In genomic region chr2:12486205-12487118, GRCh38 we compare ENCODE assay signal across 9 cellular contexts.
A peak's percentile ranks its signal among the peaks of the same experiment; 100 is the strongest.
DNase-seq lines count a peak whose midpoint lies in the region; ATAC-seq, FAIRE-seq and TF ChIP-seq lines count a peak whose summit lies in the region.
"Had no signal": no experiment of that assay in that cellular context is flagged by ENCODE, and none has a peak within 500 bp of the region (broad histone marks: within the 10 kb centered on the region; RNA-seq: fewer than 3 reads in every experiment).

No MANE protein-coding gene starts in this region.

- no peak for TF ChIP-seq CTCF in glutamatergic neuron (IDR thresholded peaks at IDR 0.05; ENCODE audit: partially characterized antibody, unreplicated experiment)

- H3K36me3 Mint-ChIP-seq in glutamatergic neuron (ENCODE audit: unreplicated experiment): no peaks in the 10 kb centered on the region

- H3K4me1 ChIP-seq in small intestine (ENCODE audit: control insufficient read depth in 2 of 2, insufficient read depth in 1 of 2, low read depth in 1 of 2, low read length in 1 of 2): no peaks in the 10 kb centered on the region

- H3K9me3 ChIP-seq in small intestine (ENCODE audit: control insufficient read depth, low read depth): no peaks in the 10 kb centered on the region

- H3K27ac Mint-ChIP-seq in glutamatergic neuron (ENCODE audit: unreplicated experiment): no peak overlapping the region

- H3K27ac ChIP-seq in small intestine (ENCODE audit: low read depth in 1 of 2, low read length in 1 of 2): no peak overlapping the region

- H3K27me3 ChIP-seq in small intestine (ENCODE audit: control insufficient read depth in 2 of 2, insufficient read depth in 2 of 2, low read length in 2 of 2): no peaks in the 10 kb centered on the region

- TF ChIP-seq POLR2A in GM12892 (IDR thresholded peaks at IDR 0.05; ENCODE audit: low read depth, low read length): no peak

- ATAC-seq in HG02588 (IDR thresholded peaks at IDR 0.05; ENCODE audit: unreplicated experiment) (peak; percentile 73), SK-N-SH treated with all-trans-retinoic acid at 6 μM for 48 hours (peak; percentile 47), GM18517 (IDR thresholded peaks at IDR 0.05; ENCODE audit: unreplicated experiment) (no peak)

- H3K4me3 Mint-ChIP-seq in glutamatergic neuron (ENCODE audit: unreplicated experiment): no peak overlapping the region

- H3K27me3 Mint-ChIP-seq in glutamatergic neuron (ENCODE audit: unreplicated experiment): peaks cover 13% of the 10 kb centered on the region

- FAIRE-seq in GM12892 (lab: Jason Lieb, UNC): peak; percentile 64
- no peak for FAIRE-seq in small intestine (lab: Jason Lieb, UNC)

- no peak for DNase-seq in GM12892 (ENCODE audit: insufficient read length)
- peak; percentile 81 for DNase-seq in iris pigment epithelial cell (ENCODE audit: low read depth)
- DNase-seq in glutamatergic neuron: no peak
- DNase-seq in NOMO-1 (lab: John Stamatoyannopoulos, UW; ENCODE audit: unreplicated experiment in 2 of 2): no peak
- DNase-seq in small intestine: no peak
- DNase-seq: hypothalamus had no signal

- no peaks in the 10 kb centered on the region for H3K9me3 Mint-ChIP-seq in glutamatergic neuron (ENCODE audit: unreplicated experiment)

- WGBS in small intestine, 3 donors: 66 to 77% (median 68%) methylated on average over 9 of the region's 9 CpGs

- no peak overlapping the region for H3K4me3 ChIP-seq in small intestine (ENCODE audit: low read depth in 1 of 2, low read length in 2 of 2)

- peaks cover 8% of the 10 kb centered on the region for H3K4me1 Mint-ChIP-seq in glutamatergic neuron (ENCODE audit: low read depth, unreplicated experiment)

- H3K36me3 ChIP-seq in small intestine (ENCODE audit: control insufficient read depth in 2 of 2, insufficient read depth in 2 of 2, low read length in 2 of 2): no peaks in the 10 kb centered on the region

TF ChIP-seq in SK-N-SH treated with all-trans-retinoic acid at 6 μM for 48 hours, 23 proteins besides CTCF, POLR2A, EP300 and RAD21:
- TF ChIP-seq ZFP30 (CRISPR knock-in tag; IDR thresholded peaks at IDR 0.05) (no peak), ZNF8 (CRISPR knock-in tag; IDR thresholded peaks at IDR 0.05) (no peak), ARNTL (CRISPR knock-in tag; IDR thresholded peaks at IDR 0.05; ENCODE audit: borderline replicate concordance, low read depth) (no peak), ZNF70 (CRISPR knock-in tag; IDR thresholded peaks at IDR 0.05) (no peak), ESRRG (CRISPR knock-in tag; IDR thresholded peaks at IDR 0.05) (no peak), POU6F1 (CRISPR knock-in tag; IDR thresholded peaks at IDR 0.05; ENCODE audit: borderline replicate concordance, low read depth) (no peak), ZC3H10 (CRISPR knock-in tag; IDR thresholded peaks at IDR 0.05) (no peak), SNAI2 (CRISPR knock-in tag; IDR thresholded peaks at IDR 0.05) (no peak), RARB (CRISPR knock-in tag; IDR thresholded peaks at IDR 0.05) (no peak), OSR1 (CRISPR knock-in tag; IDR thresholded peaks at IDR 0.05) (no peak), ZFP3 (CRISPR knock-in tag; IDR thresholded peaks at IDR 0.05) (no peak), CSDC2 (CRISPR knock-in tag; IDR thresholded peaks at IDR 0.05) (no peak), ISL1 (CRISPR knock-in tag; IDR thresholded peaks at IDR 0.05) (no peak)
- TF ChIP-seq, protein P1, sequence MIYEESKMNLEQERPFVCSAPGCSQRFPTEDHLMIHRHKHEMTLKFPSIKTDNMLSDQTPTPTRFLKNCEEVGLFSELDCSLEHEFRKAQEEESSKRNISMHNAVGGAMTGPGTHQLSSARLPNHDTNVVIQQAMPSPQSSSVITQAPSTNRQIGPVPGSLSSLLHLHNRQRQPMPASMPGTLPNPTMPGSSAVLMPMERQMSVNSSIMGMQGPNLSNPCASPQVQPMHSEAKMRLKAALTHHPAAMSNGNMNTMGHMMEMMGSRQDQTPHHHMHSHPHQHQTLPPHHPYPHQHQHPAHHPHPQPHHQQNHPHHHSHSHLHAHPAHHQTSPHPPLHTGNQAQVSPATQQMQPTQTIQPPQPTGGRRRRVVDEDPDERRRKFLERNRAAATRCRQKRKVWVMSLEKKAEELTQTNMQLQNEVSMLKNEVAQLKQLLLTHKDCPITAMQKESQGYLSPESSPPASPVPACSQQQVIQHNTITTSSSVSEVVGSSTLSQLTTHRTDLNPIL (CRISPR knock-in tag; IDR thresholded peaks at IDR 0.05; ENCODE audit: low read depth): no peak
- TF ChIP-seq, protein P2, sequence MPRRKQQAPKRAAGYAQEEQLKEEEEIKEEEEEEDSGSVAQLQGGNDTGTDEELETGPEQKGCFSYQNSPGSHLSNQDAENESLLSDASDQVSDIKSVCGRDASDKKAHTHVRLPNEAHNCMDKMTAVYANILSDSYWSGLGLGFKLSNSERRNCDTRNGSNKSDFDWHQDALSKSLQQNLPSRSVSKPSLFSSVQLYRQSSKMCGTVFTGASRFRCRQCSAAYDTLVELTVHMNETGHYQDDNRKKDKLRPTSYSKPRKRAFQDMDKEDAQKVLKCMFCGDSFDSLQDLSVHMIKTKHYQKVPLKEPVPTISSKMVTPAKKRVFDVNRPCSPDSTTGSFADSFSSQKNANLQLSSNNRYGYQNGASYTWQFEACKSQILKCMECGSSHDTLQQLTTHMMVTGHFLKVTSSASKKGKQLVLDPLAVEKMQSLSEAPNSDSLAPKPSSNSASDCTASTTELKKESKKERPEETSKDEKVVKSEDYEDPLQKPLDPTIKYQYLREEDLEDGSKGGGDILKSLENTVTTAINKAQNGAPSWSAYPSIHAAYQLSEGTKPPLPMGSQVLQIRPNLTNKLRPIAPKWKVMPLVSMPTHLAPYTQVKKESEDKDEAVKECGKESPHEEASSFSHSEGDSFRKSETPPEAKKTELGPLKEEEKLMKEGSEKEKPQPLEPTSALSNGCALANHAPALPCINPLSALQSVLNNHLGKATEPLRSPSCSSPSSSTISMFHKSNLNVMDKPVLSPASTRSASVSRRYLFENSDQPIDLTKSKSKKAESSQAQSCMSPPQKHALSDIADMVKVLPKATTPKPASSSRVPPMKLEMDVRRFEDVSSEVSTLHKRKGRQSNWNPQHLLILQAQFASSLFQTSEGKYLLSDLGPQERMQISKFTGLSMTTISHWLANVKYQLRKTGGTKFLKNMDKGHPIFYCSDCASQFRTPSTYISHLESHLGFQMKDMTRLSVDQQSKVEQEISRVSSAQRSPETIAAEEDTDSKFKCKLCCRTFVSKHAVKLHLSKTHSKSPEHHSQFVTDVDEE (CRISPR knock-in tag; IDR thresholded peaks at IDR 0.05): no peak
